ENCODE assay signal across 8 cellular contexts in genomic region chr3:23659274-23659673, GRCh38.
DNase-seq lines count a peak whose midpoint lies in the region; ATAC-seq and TF ChIP-seq lines count a peak whose summit lies in the region.

No MANE protein-coding gene starts in this region.

- ATAC-seq in GM21423 (IDR thresholded peaks at IDR 0.05; ENCODE audit: unreplicated experiment) (peak; percentile 73), HG03342 (IDR thresholded peaks at IDR 0.05; ENCODE audit: unreplicated experiment) (peak; percentile 77)

- H3K9ac ChIP-seq in SK-N-MC (ENCODE audit: insufficient read length) = peak overlapping the region; percentile 15

- no peak for TF ChIP-seq CTCF in GM13976 (IDR thresholded peaks at IDR 0.05; ENCODE audit: borderline replicate concordance, control extremely low read depth, extremely low read depth, insufficient read depth, missing control alignments)

- peak; percentile 39 for DNase-seq in GM13976 (ENCODE audit: low spot score)
- no peak for DNase-seq in SK-N-MC (ENCODE audit: low read depth, low spot score)
- no peak for DNase-seq in COR-L47 (lab: John Stamatoyannopoulos, UW)
- DNase-seq in retina = no peak
- DNase-seq in cardiac septum (ENCODE audit: low spot score) = no peak
- DNase-seq in NCI-H345 treated with DMSO at 0.1 percent for 48 hours (lab: John Stamatoyannopoulos, UW; ENCODE audit: unreplicated experiment) = no peak

- peak overlapping the region; percentile 50 for H3K27ac ChIP-seq in SK-N-MC

- no peak overlapping the region for H3K4me3 ChIP-seq in SK-N-MC

- H3K9me3 ChIP-seq in SK-N-MC (ENCODE audit: low read depth, low read length) = no peaks in the 10 kb centered on the region

- intact Hi-C loops in cardiac septum (cut with DNase I) = no loop called here

- H3K36me3 ChIP-seq in SK-N-MC (ENCODE audit: insufficient read depth, low read length) = no peaks in the 10 kb centered on the region

- in situ Hi-C loops in GM13976 (cut with MboI; ENCODE audit: low sequenced_read_pairs, unreplicated experiment) = no loop called here
